17 cellular contexts compared by ENCODE assay signal in genomic region chr14:71658261-71658860, GRCh38.
DNase-seq lines count a peak whose midpoint lies in the region; ATAC-seq and TF ChIP-seq lines count a peak whose summit lies in the region.
"Had no signal": no experiment of that assay in that cellular context is flagged by ENCODE, and none has a peak within 500 bp of the region (broad histone marks: within the 10 kb centered on the region; RNA-seq: fewer than 3 reads in every experiment).

No MANE protein-coding gene starts in this region.

- H3K27ac ChIP-seq in DND-41 (ENCODE audit: low read length) (peak overlapping the region; percentile 54), thyroid gland (no peak overlapping the region)
- H3K27ac ChIP-seq: heart left ventricle, right atrium auricular region, RWPE1 had no signal

- peak overlapping the region; percentile 2; the same call in 1 of the 2 replicates for H3K4me2 ChIP-seq in DND-41 (ENCODE audit: insufficient read depth, low read length)

- no peak for TF ChIP-seq CTCF in DND-41 (IDR thresholded peaks at IDR 0.05; ENCODE audit: borderline replicate concordance, extremely low read depth, low read length, poor library complexity, severe bottlenecking)
- TF ChIP-seq CTCF in fibroblast of the aortic adventitia (IDR thresholded peaks at IDR 0.05; ENCODE audit: insufficient read depth, low read length): no peak
- no peak for TF ChIP-seq CTCF in thyroid gland (IDR thresholded peaks at IDR 0.05)

- H4K20me1 ChIP-seq in DND-41 (ENCODE audit: insufficient read depth, low read length): no peaks in the 10 kb centered on the region

- peak overlapping the region; percentile 70 for H3K27ac Mint-ChIP-seq in activated T-helper 1 cell treated with anti-CD3 and anti-CD28 coated beads, Interleukin-12 subunit alpha, Interleukin-12 subunit beta, Interleukin-2, Interleukin-4 antibody, amounts not matched to agents 30 ng/mL and 10 ng/mL and 1 ng/mL, durations not matched to agents 14 hours and 24 hours and 36 hours

- peak; percentile 60 for ATAC-seq in DND-41 (ENCODE audit: insufficient read depth, low read depth)
- peak; percentile 47 for ATAC-seq in HG03354 (IDR thresholded peaks at IDR 0.05; ENCODE audit: poor library complexity, severe bottlenecking, unreplicated experiment)
- ATAC-seq: heart left ventricle; left cardiac atrium; natural killer cell treated with Interleukin-12 subunit alpha and Interleukin-12 subunit beta and Interleukin-15 and Interleukin-18, amount 100 ng/mL, for 72 hours had no signal

- H2AFZ ChIP-seq in DND-41 (ENCODE audit: low read depth, low read length): no peak overlapping the region

- peak overlapping the region; percentile 32 for H3K4me3 Mint-ChIP-seq in activated T-helper 1 cell treated with anti-CD3 and anti-CD28 coated beads, Interleukin-12 subunit alpha, Interleukin-12 subunit beta, Interleukin-2, Interleukin-4 antibody, amounts not matched to agents 30 ng/mL and 10 ng/mL and 1 ng/mL, durations not matched to agents 14 hours and 24 hours and 36 hours
- H3K4me3 Mint-ChIP-seq: CD14-positive monocyte; natural killer cell treated with Interleukin-12 subunit alpha and Interleukin-12 subunit beta and Interleukin-15 and Interleukin-18, amount 100 ng/mL, for 72 hours had no signal

- H3K9ac ChIP-seq in DND-41 (ENCODE audit: low read depth, low read length): no peak overlapping the region; the same call in 1 of the 2 replicates

- TF ChIP-seq POLR2A in thyroid gland (IDR thresholded peaks at IDR 0.05): no peak

- peaks cover 32% of the 10 kb centered on the region for H3K36me3 ChIP-seq in DND-41 (ENCODE audit: insufficient read depth, low read length)
- no peaks in the 10 kb centered on the region for H3K36me3 ChIP-seq in thyroid gland
- H3K36me3 ChIP-seq: right atrium auricular region had no signal

- H3K27me3 ChIP-seq in DND-41 (ENCODE audit: insufficient read depth, low read length, poor library complexity) (no peaks in the 10 kb centered on the region), thyroid gland (no peaks in the 10 kb centered on the region)
- H3K27me3 ChIP-seq: heart left ventricle, right atrium auricular region had no signal

- peaks cover 51% of the 10 kb centered on the region for H3K36me3 Mint-ChIP-seq in activated T-helper 1 cell treated with anti-CD3 and anti-CD28 coated beads, Interleukin-12 subunit alpha, Interleukin-12 subunit beta, Interleukin-2, Interleukin-4 antibody, amounts not matched to agents 30 ng/mL and 10 ng/mL and 1 ng/mL, durations not matched to agents 14 hours and 24 hours and 36 hours (ENCODE audit: low read depth)

- intact Hi-C loops in activated T-helper 1 cell treated with anti-CD3 and anti-CD28 coated beads, Interleukin-12 subunit alpha, Interleukin-12 subunit beta, Interleukin-2, Interleukin-4 antibody, amounts not matched to agents 30 ng/mL and 10 ng/mL and 1 ng/mL, durations not matched to agents 14 hours and 24 hours and 36 hours (cut with micrococcal nuclease): loop anchor here (2.0 to 5.0 kb wide), 3 partner anchors 101 to 516 kb away; no protein-coding TSS in a partner anchor
- intact Hi-C loops in thyroid gland (cut with DNase I): no loop called here

- H3K4me1 Mint-ChIP-seq in activated T-helper 1 cell treated with anti-CD3 and anti-CD28 coated beads, Interleukin-12 subunit alpha, Interleukin-12 subunit beta, Interleukin-2, Interleukin-4 antibody, amounts not matched to agents 30 ng/mL and 10 ng/mL and 1 ng/mL, durations not matched to agents 14 hours and 24 hours and 36 hours (ENCODE audit: low read depth): peaks cover 33% of the 10 kb centered on the region
- H3K4me1 Mint-ChIP-seq: CD14-positive monocyte had no signal

- 66 to 70% methylated on average over 2 of the region's 2 CpGs for WGBS in thyroid gland, 2 donors

- peaks cover 35% of the 10 kb centered on the region for H3K4me1 ChIP-seq in DND-41 (ENCODE audit: insufficient read depth, low read length)
- peaks cover 26 to 29% of the 10 kb centered on the region in 2 donors for H3K4me1 ChIP-seq in thyroid gland

- no peaks in the 10 kb centered on the region for H3K79me2 ChIP-seq in DND-41 (ENCODE audit: insufficient read depth, low read length)

- H3K9me3 ChIP-seq in DND-41 (ENCODE audit: insufficient read depth, low read length, severe bottlenecking) (no peaks in the 10 kb centered on the region), thyroid gland (no peaks in the 10 kb centered on the region)
- H3K9me3 ChIP-seq: right atrium auricular region had no signal

- no peak for DNase-seq in DND-41
- DNase-seq in activated T-helper 1 cell treated with anti-CD3 and anti-CD28 coated beads, Interleukin-12 subunit alpha, Interleukin-12 subunit beta, Interleukin-2, Interleukin-4 antibody, amounts not matched to agents 30 ng/mL and 10 ng/mL and 1 ng/mL, durations not matched to agents 14 hours and 24 hours and 36 hours (ENCODE audit: low spot score): no peak
- DNase-seq in fibroblast of the aortic adventitia (ENCODE audit: low read depth): peak; percentile 25
- DNase-seq in CD1c-positive myeloid dendritic cell (ENCODE audit: extremely low spot score): no peak
- no peak for DNase-seq in NK-92 (lab: John Stamatoyannopoulos, UW; ENCODE audit: unreplicated experiment)
- no peak for DNase-seq in inferior parietal cortex (ENCODE audit: extremely low spot score)
- DNase-seq in thyroid gland: no peak
- DNase-seq: activated CD8-positive, alpha-beta memory T cell treated with anti-CD3 and anti-CD28 coated beads, Interleukin-2, amount 50 U/mL, for 4 hours; anterior cingulate cortex; heart left ventricle; left cardiac atrium; NCI-H226 had no signal

- peaks cover 8% of the 10 kb centered on the region for H3K9me3 Mint-ChIP-seq in activated T-helper 1 cell treated with anti-CD3 and anti-CD28 coated beads, Interleukin-12 subunit alpha, Interleukin-12 subunit beta, Interleukin-2, Interleukin-4 antibody, amounts not matched to agents 30 ng/mL and 10 ng/mL and 1 ng/mL, durations not matched to agents 14 hours and 24 hours and 36 hours
- H3K9me3 Mint-ChIP-seq: natural killer cell treated with Interleukin-12 subunit alpha and Interleukin-12 subunit beta and Interleukin-15 and Interleukin-18, amount 100 ng/mL, for 72 hours had no signal

- H3K4me3 ChIP-seq in DND-41 (ENCODE audit: low read depth in 1 of 2, low read length in 2 of 2) (no peak overlapping the region), fibroblast of the aortic adventitia (ENCODE audit: low read depth, low read length) (no peak overlapping the region), thyroid gland (replicated peaks in 1 of 3) (no peak overlapping the region)
- H3K4me3 ChIP-seq: heart left ventricle, right atrium auricular region had no signal

- H3K27me3 Mint-ChIP-seq in activated T-helper 1 cell treated with anti-CD3 and anti-CD28 coated beads, Interleukin-12 subunit alpha, Interleukin-12 subunit beta, Interleukin-2, Interleukin-4 antibody, amounts not matched to agents 30 ng/mL and 10 ng/mL and 1 ng/mL, durations not matched to agents 14 hours and 24 hours and 36 hours (ENCODE audit: insufficient read depth): no peaks in the 10 kb centered on the region
- H3K27me3 Mint-ChIP-seq: natural killer cell treated with Interleukin-12 subunit alpha and Interleukin-12 subunit beta and Interleukin-15 and Interleukin-18, amount 100 ng/mL, for 72 hours had no signal
